8 cellular contexts compared by ENCODE assay signal in genomic region chr9:33737811-33738606, GRCh38. TPM values are rescaled to one million over a fixed set of nuclear protein-coding genes. Genes with fewer than 3 reads are reported as not detected.
DNase-seq lines count a peak whose midpoint lies in the region; ATAC-seq, FAIRE-seq and TF ChIP-seq lines count a peak whose summit lies in the region.

No MANE protein-coding gene starts in this region.

- POLR2A ChIA-PET in K562 (lab: Yijun Ruan, JAX) = no interaction called here

- DNase-seq in COLO829 (ENCODE audit: low spot score) (peak; percentile 28), HAP-1 (ENCODE audit: low spot score in 2 of 2) (peak; percentile 54 to 70), NCI-H526 (lab: John Stamatoyannopoulos, UW) (peak; percentile 66 to 84), K562 (ENCODE audit: extremely low read depth in 1 of 4, low spot score in 3 of 4) (peak; percentile 16 to 56 (median 26)), left colon (peak; percentile 51 to 57), NCI-H1048 (lab: John Stamatoyannopoulos, UW) (no peak)

- H3K27me3 ChIP-seq in HAP-1 (ENCODE audit: low read depth) = peaks cover 2% of the 10 kb centered on the region; the same call in 1 of the 2 replicates
- no peaks in the 10 kb centered on the region for H3K27me3 ChIP-seq in K562 (ENCODE audit: control insufficient read depth in 2 of 2, insufficient read depth in 2 of 2, low read length in 2 of 2)

- 9% methylated on average over 5 of the region's 5 CpGs for whole genome bisulfite sequencing in K562 (ENCODE audit: insufficient coverage, low coverage, missing lambda C conversion rate)

- H3K4me1 ChIP-seq in HAP-1 (no peaks in the 10 kb centered on the region), K562 (replicated peaks in 1 of 2; ENCODE audit: control insufficient read depth in 2 of 2, insufficient read depth in 2 of 2, low read length in 2 of 2) (peaks cover 0 to 5% of the 10 kb centered on the region in 2 experiments; a peak in 3 of 5 replicates)

- BruUV-seq in K562 (replicated peaks; lab: Mats Ljungman, UMichigan) = no TSS peak

- CTCF ChIA-PET in K562 (lab: Yijun Ruan, JAX; ENCODE audit: low intra/inter-chr PET ratio) = interaction anchor here (0.6 to 1.7 kb wide), 3 partner anchors 16 to 119 kb away, joined by 3 to 6 read pairs (median 5); no protein-coding TSS in a partner anchor

- peak; percentile 66 for FAIRE-seq in K562 (lab: Jason Lieb, UNC)

- H3K36me3 ChIP-seq in HAP-1 (replicated peaks) (no peaks in the 10 kb centered on the region), K562 (ENCODE audit: control insufficient read depth, insufficient read depth, low read length) (no peaks in the 10 kb centered on the region)

- in situ Hi-C loops in HAP-1 (cut with MboI; ENCODE audit: low sequenced_read_pairs) = no loop called here
- in situ Hi-C loops in K562 (cut with MboI) = loop anchor here (5.0 kb wide), 1 partner anchor 114 kb away; no protein-coding TSS in a partner anchor

- H2AFZ ChIP-seq in K562 (ENCODE audit: low read depth, low read length) = peak overlapping the region; percentile 25

- H3K9me3 ChIP-seq in HAP-1 (no peaks in the 10 kb centered on the region), K562 (replicated peaks; ENCODE audit: control insufficient read depth, insufficient read depth, low read depth, low read length) (no peaks in the 10 kb centered on the region)

- ATAC-seq in K562 (peak; percentile 90), left colon (peak; percentile 53), HG03039 (IDR thresholded peaks at IDR 0.05; ENCODE audit: unreplicated experiment) (no peak), HG03159 (IDR thresholded peaks at IDR 0.05; ENCODE audit: unreplicated experiment) (no peak)

- no peak overlapping the region for H3K27ac ChIP-seq in K562 (ENCODE audit: extremely low read depth, low read depth, low read length)

- no peak overlapping the region for H3K4me2 ChIP-seq in K562 (ENCODE audit: insufficient read depth, low read length)

- no peaks in the 10 kb centered on the region for H3K9me1 ChIP-seq in K562 (ENCODE audit: control insufficient read depth, insufficient read depth, low read length)

- no peak for TF ChIP-seq EP300 in K562 (IDR thresholded peaks at IDR 0.05; ENCODE audit: low read length)

- no peaks in the 10 kb centered on the region for H3K79me2 ChIP-seq in K562 (ENCODE audit: control insufficient read depth, insufficient read depth, low read length)

- peak in 1 of 2 experiments; percentile 60; a peak in 2 of 4 replicates for TF ChIP-seq RAD21 in K562 (CRISPR knock-in tag; conservative IDR thresholded peaks at IDR 0.05 in 1 of 2, IDR thresholded peaks at IDR 0.05 in 1 of 2)

- intact Hi-C loops in K562 (cut with micrococcal nuclease) (loop anchor here (1.0 to 10.0 kb wide), 3 partner anchors 40 to 187 kb away; no protein-coding TSS in a partner anchor), left colon (cut with DNase I, micrococcal nuclease) (no loop called here)

- no peak overlapping the region for H3K9ac ChIP-seq in K562 (ENCODE audit: insufficient read depth in 1 of 2, low read depth in 2 of 2, low read length in 2 of 2)

- no peak for TF ChIP-seq POLR2A in K562 (conservative IDR thresholded peaks at IDR 0.05)

- TF ChIP-seq CTCF in K562 (IDR thresholded peaks at IDR 0.05 in 2 of 3, conservative IDR thresholded peaks at IDR 0.05 in 1 of 3; ENCODE audit: insufficient read depth in 2 of 3, low read depth in 1 of 3, low read length in 3 of 3) = peak; percentile 54 to 85 (median 61)

- H3K4me3 ChIP-seq in HAP-1 (no peak overlapping the region), K562 (no peak overlapping the region)

- no peaks in the 10 kb centered on the region for H4K20me1 ChIP-seq in K562 (replicated peaks; ENCODE audit: control insufficient read depth, insufficient read depth, low read length)

TF ChIP-seq in K562, 482 proteins besides CTCF, POLR2A, EP300 and RAD21 (continues in another document):
- TF ChIP-seq TAF9B (IDR thresholded peaks at IDR 0.05; ENCODE audit: partially characterized antibody) = no peak
- TF ChIP-seq ZC3H8 (IDR thresholded peaks at IDR 0.05) = no peak
- no peak for TF ChIP-seq TFAM (CRISPR knock-in tag; conservative IDR thresholded peaks at IDR 0.05)
- TF ChIP-seq ZNF224 (CRISPR knock-in tag; IDR thresholded peaks at IDR 0.05) = no peak
- TF ChIP-seq SAP30 (IDR thresholded peaks at IDR 0.05; ENCODE audit: borderline replicate concordance, insufficient read depth, low read depth, low read length, poor library complexity, severe bottlenecking) = no peak
- no peak for TF ChIP-seq C11orf30 (IDR thresholded peaks at IDR 0.05; ENCODE audit: low read depth)
- no peak for TF ChIP-seq ILF3 (IDR thresholded peaks at IDR 0.05; ENCODE audit: borderline replicate concordance)
- no peak for TF ChIP-seq SAFB2 (IDR thresholded peaks at IDR 0.05; ENCODE audit: borderline replicate concordance, low read depth, low read length, severe bottlenecking)
- no peak for TF ChIP-seq ZNF592 (IDR thresholded peaks at IDR 0.05)
- TF ChIP-seq BHLHE40 (IDR thresholded peaks at IDR 0.05; ENCODE audit: low read length) = no peak
- TF ChIP-seq, protein P1, sequence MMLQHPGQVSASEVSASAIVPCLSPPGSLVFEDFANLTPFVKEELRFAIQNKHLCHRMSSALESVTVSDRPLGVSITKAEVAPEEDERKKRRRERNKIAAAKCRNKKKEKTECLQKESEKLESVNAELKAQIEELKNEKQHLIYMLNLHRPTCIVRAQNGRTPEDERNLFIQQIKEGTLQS (IDR thresholded peaks at IDR 0.05) = no peak
- TF ChIP-seq, protein P1 (CRISPR knock-in tag; conservative IDR thresholded peaks at IDR 0.05) = no peak
- TF ChIP-seq DDX20 (tag; IDR thresholded peaks at IDR 0.05; ENCODE audit: low read depth) = no peak

RNA-seq across cellular contexts. Expression of gene PRSS3, which starts 57.4 kb away (rescaled TPM):
- total RNA-seq in K562 (2011; cell fraction: chromatin; rRNA removed; ENCODE audit: low replicate concordance) = not detected in 2 replicates
- total RNA-seq in K562 (2011; cell fraction: nucleolus; rRNA removed) = not detected in 2 replicates
- total RNA-seq in K562 (2011; cell fraction: nucleoplasm; rRNA removed) = not detected in 2 replicates
- not detected in 2 replicates for total RNA-seq in K562 (2014; rRNA removed)
- total RNA-seq in K562 (2014; rRNA removed; fragmentation: Illumina TruSeq; extraction: Trizol) = not detected in 2 replicates
- total RNA-seq in K562 (2015; rRNA removed; fragmentation: Illumina TruSeq; extraction: Trizol) = not detected in 2 replicates
- total RNA-seq in K562 (2021) = 0.42 and 1.3 TPM in 2 replicates
- not detected in 2 replicates for polyA plus RNA-seq in K562 (2011; rRNA removed)
- polyA plus RNA-seq in K562 (2011; cell fraction: cytosol; rRNA removed) = not detected in 2 replicates
- not detected in 2 replicates for polyA plus RNA-seq in K562 (2011; cell fraction: nucleus; rRNA removed)
- polyA plus RNA-seq in K562 (2012) = 0.25 and 0.89 TPM in 2 replicates
- polyA plus RNA-seq in K562 (2014; fragmentation: Illumina TruSeq; extraction: Trizol) = 0.18 TPM in 1 of 2 replicates, not detected in the other
- under 1 TPM in 1 of 2 experiments, not detected in 1; 0.35 TPM for polyA plus RNA-seq in K562 (2014; fragmentation: Nextera tagmentation; extraction: Ambion mirVana)
- polyA plus RNA-seq in K562 (2014; rRNA removed) = not detected in 2 replicates
- not detected in 2 replicates for polyA minus RNA-seq in K562 (2011; rRNA and poly(A)+ RNA removed)
- polyA minus RNA-seq in K562 (2011; cell fraction: cytosol; rRNA and poly(A)+ RNA removed) = not detected in 2 replicates
- not detected in 2 replicates for polyA minus RNA-seq in K562 (2011; cell fraction: nucleus; rRNA and poly(A)+ RNA removed)
- 100 to 1,000 TPM; 244 to 310 TPM for total RNA-seq in left colon

Comparison
In these comparisons a context has a peak if more than half of its experiments do, and no peak if none do; other contexts are left out.
1. ATAC-seq: peak in K562 (single experiment) and left colon (single experiment); none in HG03039 (single experiment) and HG03159 (single experiment).
2. RNA of gene PRSS3, which starts 57.4 kb away (total RNA-seq): 244 to 310 TPM in left colon; 0.42 to 1.3 TPM in K562; every median in the first group is over 100 times any median in the second.